Comparison of ENCODE assay signal across 18 cellular contexts in the genomic region with DNA sequence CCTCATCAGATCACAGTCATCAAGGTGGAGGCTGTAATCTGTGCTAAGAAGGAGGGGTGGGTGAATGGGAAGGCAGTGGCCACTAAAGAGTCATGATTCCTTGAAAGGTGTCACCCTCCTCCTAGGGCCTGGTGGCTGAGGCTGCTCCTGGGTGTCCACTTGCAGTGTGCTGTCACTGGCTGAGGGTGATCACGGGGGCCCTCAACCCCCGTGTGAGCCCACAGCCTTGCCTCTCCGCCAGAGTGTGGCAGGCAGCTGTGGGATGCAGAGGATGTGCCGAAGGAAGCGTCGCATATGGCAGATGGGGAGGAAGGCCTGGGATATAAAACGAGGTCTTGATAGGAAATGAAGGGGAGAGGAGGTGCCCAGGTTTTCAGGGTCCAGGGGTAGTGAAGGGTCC.
"Had no signal": no experiment of that assay in that cellular context is flagged by ENCODE, and none has a peak within 500 bp of the region (broad histone marks: within the 10 kb centered on the region; RNA-seq: fewer than 3 reads in every experiment).

No MANE protein-coding gene starts in this region.

- H3K36me3 Mint-ChIP-seq: activated naive CD4-positive, alpha-beta T cell treated with anti-CD3 and anti-CD28 coated beads, Interleukin-2, amount 10 ng/mL, durations not matched to agents 7 days and 5 days; naive thymus-derived CD8-positive, alpha-beta T cell had no signal

- H3K36me3 ChIP-seq: cardiac muscle cell, esophagus squamous epithelium, left lung, right atrium auricular region, suprapubic skin had no signal

- H3K9me3 Mint-ChIP-seq: stimulated activated naive CD8-positive, alpha-beta T cell treated with anti-CD3 and anti-CD28 coated beads, Interleukin-15, Interleukin-2, amounts not matched to agents 100 ng/mL and 50 ng/mL, for 24 hours had no signal

- ATAC-seq: mucosa of descending colon; naive thymus-derived CD8-positive, alpha-beta T cell had no signal

- H3K4me3 ChIP-seq: cardiac muscle cell, esophagus squamous epithelium, left lung, mucosa of descending colon, right atrium auricular region, SK-N-MC, skin epidermis, suprapubic skin had no signal

- H3K27ac Mint-ChIP-seq: activated naive CD4-positive, alpha-beta T cell treated with anti-CD3 and anti-CD28 coated beads, Interleukin-2, amount 10 ng/mL, durations not matched to agents 7 days and 5 days; naive thymus-derived CD8-positive, alpha-beta T cell; progenitor cell of endocrine pancreas had no signal

- H3K27me3 ChIP-seq: right atrium auricular region, suprapubic skin had no signal

- H3K9me3 ChIP-seq: mucosa of descending colon, suprapubic skin had no signal

- DNase-seq: activated CD4-positive, alpha-beta T cell treated with anti-CD3 and anti-CD28 coated beads for 48 hours; activated CD8-positive, alpha-beta memory T cell treated with anti-CD3 and anti-CD28 coated beads for 24 hours; activated naive CD4-positive, alpha-beta T cell treated with anti-CD3 and anti-CD28 coated beads, Interleukin-2, amount 10 ng/mL, durations not matched to agents 7 days and 5 days; esophagus squamous epithelium; hippocampal formation; left lung; mucosa of descending colon; stimulated activated CD4-positive, alpha-beta T cell treated with anti-CD3 and anti-CD28 coated beads, Interleukin-4, amount 100 ng/mL, for 4 hours; stimulated activated CD8-positive, alpha-beta memory T cell treated with anti-CD3 and anti-CD28 coated beads, Interleukin-4, amount 100 ng/mL, for 48 hours; trophoblast cell had no signal

- H3K27ac ChIP-seq: cardiac muscle cell, right atrium auricular region, SK-N-MC, suprapubic skin had no signal

- H3K4me3 Mint-ChIP-seq: activated naive CD4-positive, alpha-beta T cell treated with anti-CD3 and anti-CD28 coated beads, Interleukin-2, amount 10 ng/mL, durations not matched to agents 7 days and 5 days; naive thymus-derived CD8-positive, alpha-beta T cell; stimulated activated naive CD8-positive, alpha-beta T cell treated with anti-CD3 and anti-CD28 coated beads, Interleukin-15, Interleukin-2, amounts not matched to agents 100 ng/mL and 50 ng/mL, for 24 hours had no signal
